In genomic region chr2:127636248-127637235, GRCh38 we compare ENCODE assay signal across 1 cellular context.
TF ChIP-seq lines count a peak whose summit lies in the region.

No MANE protein-coding gene starts in this region.

TF ChIP-seq in H1, 55 proteins besides CTCF, POLR2A, EP300 and RAD21:
- no peak for TF ChIP-seq EGR1 (IDR thresholded peaks at IDR 0.05; ENCODE audit: borderline replicate concordance, low read depth, low read length)
- no peak for TF ChIP-seq SUZ12 (IDR thresholded peaks at IDR 0.05; ENCODE audit: low read length)
- no peak for TF ChIP-seq TEAD4 (IDR thresholded peaks at IDR 0.05; ENCODE audit: low read depth, low read length)
- TF ChIP-seq, protein P1, sequence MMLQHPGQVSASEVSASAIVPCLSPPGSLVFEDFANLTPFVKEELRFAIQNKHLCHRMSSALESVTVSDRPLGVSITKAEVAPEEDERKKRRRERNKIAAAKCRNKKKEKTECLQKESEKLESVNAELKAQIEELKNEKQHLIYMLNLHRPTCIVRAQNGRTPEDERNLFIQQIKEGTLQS (IDR thresholded peaks at IDR 0.05; ENCODE audit: insufficient read depth, low read depth, low read length): no peak
TF ChIP-seq in H1: peak in this region for 0.
